5 cellular contexts compared by ENCODE assay signal in the genomic region with DNA sequence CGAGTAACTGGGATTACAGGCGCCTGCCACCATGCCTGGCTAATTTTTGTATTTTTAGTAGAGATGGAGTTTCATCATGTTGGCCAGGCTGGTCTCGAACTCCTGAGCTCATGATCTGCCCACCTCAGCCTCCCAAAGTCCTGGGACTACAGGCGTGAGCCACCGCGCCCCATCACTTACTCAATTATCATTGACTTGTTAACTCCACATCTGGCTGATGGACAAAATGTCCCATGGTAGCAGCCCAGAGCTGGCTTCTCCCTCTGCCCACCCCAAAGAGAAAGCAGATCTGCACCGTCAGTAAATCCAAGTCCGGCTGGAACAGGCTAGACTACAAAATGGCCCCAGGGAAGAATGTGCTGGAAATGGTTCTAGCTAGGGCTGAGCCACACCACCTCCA. TPM values are rescaled to one million over a fixed set of nuclear protein-coding genes. Genes with fewer than 3 reads are reported as not detected.
"Had no signal": no experiment of that assay in that cellular context is flagged by ENCODE, and none has a peak within 500 bp of the region (broad histone marks: within the 10 kb centered on the region; RNA-seq: fewer than 3 reads in every experiment).

No MANE protein-coding gene starts in this region.

RNA-seq across cellular contexts. Expression of a gene that starts 3.3 kb away (rescaled TPM):
- polyA plus RNA-seq: K562 had no signal

RNA-seq across cellular contexts. Expression of a gene that starts 50.8 kb away (rescaled TPM):
- total RNA-seq: HepG2, HT1080, K562, M059J had no signal
- polyA plus RNA-seq: HepG2, IgD-negative memory B cell, K562 had no signal
